ENCODE assay signal across 1 cellular context in the genomic region with DNA sequence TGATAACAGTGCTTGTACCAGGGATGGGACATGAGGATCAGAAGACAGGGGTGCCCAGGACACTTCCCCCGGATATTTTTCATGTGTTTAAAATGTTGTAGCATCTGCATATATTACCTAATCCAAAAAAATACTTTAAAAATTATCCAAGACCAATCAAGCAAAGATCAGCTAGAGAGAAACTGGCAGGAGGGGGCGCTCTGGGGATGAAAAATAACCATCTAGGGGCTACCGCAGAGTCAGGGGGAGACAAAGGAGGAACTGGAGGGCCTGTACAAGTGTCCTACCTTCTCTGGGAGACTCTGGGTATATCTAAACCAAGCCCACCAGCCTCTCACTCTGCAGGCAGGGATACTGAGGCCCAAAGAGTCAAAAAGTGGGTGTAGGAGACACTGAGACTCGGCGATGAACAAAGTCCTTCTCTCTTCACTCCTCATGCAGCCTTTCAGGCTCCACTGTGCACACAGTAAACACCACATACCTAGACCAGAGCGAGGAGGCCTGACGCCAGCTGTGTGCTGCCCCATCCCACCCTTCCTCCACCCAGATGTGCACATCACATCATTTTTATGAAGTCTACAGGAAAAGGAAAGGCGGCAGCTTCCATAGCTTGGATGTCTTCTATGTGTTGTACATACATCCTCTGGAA.
TF ChIP-seq lines count a peak whose summit lies in the region.

No MANE protein-coding gene starts in this region.

TF ChIP-seq in H1, 55 proteins besides CTCF, POLR2A, EP300 and RAD21:
- TF ChIP-seq SIX5 (IDR thresholded peaks at IDR 0.05; ENCODE audit: low read depth, low read length) (no peak), TAF7 (optimal IDR thresholded peaks at IDR 0.05; ENCODE audit: borderline replicate concordance, low read depth, low read length) (no peak), SIN3A (conservative IDR thresholded peaks at IDR 0.05 in 1 of 2, IDR thresholded peaks at IDR 0.05 in 1 of 2; ENCODE audit: low read depth in 1 of 2, low read length in 2 of 2) (no peak), ASH2L (IDR thresholded peaks at IDR 0.05; ENCODE audit: low read length) (no peak), YY1 (IDR thresholded peaks at IDR 0.05; ENCODE audit: low read depth, low read length) (no peak), CREB1 (IDR thresholded peaks at IDR 0.05) (no peak), PHF8 (conservative IDR thresholded peaks at IDR 0.05; ENCODE audit: low read depth, low read length) (no peak), KDM4A (IDR thresholded peaks at IDR 0.05; ENCODE audit: low read depth, low read length, severe bottlenecking) (no peak), KDM1A (IDR thresholded peaks at IDR 0.05; ENCODE audit: borderline replicate concordance, low read length) (no peak), FOSL1 (IDR thresholded peaks at IDR 0.05; ENCODE audit: insufficient read depth, low read depth, low read length) (no peak), CEBPB (IDR thresholded peaks at IDR 0.05; ENCODE audit: low read depth, low read length) (no peak), CBX8 (IDR thresholded peaks at IDR 0.05; ENCODE audit: borderline replicate concordance, low read depth, low read length) (no peak)
